ENCODE assay signal across 17 cellular contexts in the genomic region with DNA sequence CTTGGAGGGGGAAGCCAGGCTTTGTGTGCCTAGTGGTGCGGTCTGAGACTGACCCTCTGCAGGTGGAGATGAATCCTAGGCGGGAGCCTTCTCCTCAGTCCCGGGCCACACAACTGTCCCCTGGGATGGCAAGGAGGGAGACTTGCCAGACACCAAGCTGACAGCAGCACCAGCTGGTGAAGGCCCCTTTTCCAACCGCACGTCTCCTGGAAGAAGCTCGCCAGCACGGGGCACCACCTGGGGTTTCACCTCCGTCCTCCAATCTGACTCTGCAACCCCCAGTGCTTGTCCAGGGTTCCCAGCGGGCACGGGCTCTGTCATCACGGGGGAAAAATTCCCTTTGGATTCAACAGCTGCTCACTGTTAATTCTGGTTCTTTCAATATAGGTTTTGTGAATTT. TPM values are rescaled to one million over a fixed set of nuclear protein-coding genes. Genes with fewer than 3 reads are reported as not detected.
DNase-seq lines count a peak whose midpoint lies in the region; TF ChIP-seq lines count a peak whose summit lies in the region.
"Had no signal": no experiment of that assay in that cellular context is flagged by ENCODE, and none has a peak within 500 bp of the region (broad histone marks: within the 10 kb centered on the region; RNA-seq: fewer than 3 reads in every experiment).

No MANE protein-coding gene starts in this region.

- H4K20me1 ChIP-seq in OCI-LY3 (ENCODE audit: insufficient read depth, low read length): no peaks in the 10 kb centered on the region

- DNase-seq in NCI-H2171 treated with DMSO at 0.1 percent for 48 hours (lab: John Stamatoyannopoulos, UW): peak; percentile 7
- no peak for DNase-seq in NCI-H2171 (lab: John Stamatoyannopoulos, UW)
- peak; percentile 40 for DNase-seq in islet precursor cell
- no peak for DNase-seq in tibial nerve (ENCODE audit: low spot score in 2 of 2)
- DNase-seq in NCI-H526 treated with DMSO at 0.1 percent for 48 hours (lab: John Stamatoyannopoulos, UW): no peak
- DNase-seq: AML-193; Caco-2; Calu3; CD4-positive, alpha-beta T cell; CD8-positive, alpha-beta T cell; DMS79 treated with DMSO at 0.1 percent for 48 hours; GF-D8 had no signal

- no peak for TF ChIP-seq POLR2A in tibial nerve (IDR thresholded peaks at IDR 0.05)

- H3K4me2 ChIP-seq in OCI-LY3 (ENCODE audit: low read length): 0 out of 2 replicates have a peak overlapping the region, but pooled peaks have one; percentile 17
- H3K4me2 ChIP-seq: A549 had no signal

- peaks cover 4% of the 10 kb centered on the region; the same call in 1 of the 2 replicates for H3K4me1 ChIP-seq in OCI-LY3 (ENCODE audit: low read length)
- no peaks in the 10 kb centered on the region for H3K4me1 ChIP-seq in tibial nerve
- H3K4me1 ChIP-seq: A549, Caco-2 had no signal

- no peak for TF ChIP-seq CTCF in OCI-LY3 (IDR thresholded peaks at IDR 0.05; ENCODE audit: low read depth, low read length)
- no peak for TF ChIP-seq CTCF in tibial nerve (IDR thresholded peaks at IDR 0.05)

- WGBS in tibial nerve, 2 donors: 85 to 89% methylated on average over 11 of the region's 11 CpGs

- no peak overlapping the region for H3K27ac ChIP-seq in OCI-LY3 (ENCODE audit: low read length)
- no peak overlapping the region for H3K27ac ChIP-seq in tibial nerve
- H3K27ac ChIP-seq: 22Rv1, A549, C4-2B had no signal

- no peak overlapping the region for H2AFZ ChIP-seq in OCI-LY3 (ENCODE audit: low read depth, low read length)

- no peaks in the 10 kb centered on the region for H3K27me3 ChIP-seq in OCI-LY3 (ENCODE audit: low read depth, low read length)
- H3K27me3 ChIP-seq in tibial nerve: no peaks in the 10 kb centered on the region

- no peak overlapping the region for H3K9ac ChIP-seq in OCI-LY3 (ENCODE audit: low read length)

- H3K9me3 ChIP-seq in OCI-LY3 (ENCODE audit: insufficient read depth, low read length) (no peaks in the 10 kb centered on the region), tibial nerve (no peaks in the 10 kb centered on the region)
- H3K9me3 ChIP-seq: A549, Caco-2 had no signal

- H3K79me2 ChIP-seq in OCI-LY3 (ENCODE audit: low read length): no peaks in the 10 kb centered on the region

- no peak for TF ChIP-seq EP300 in tibial nerve (IDR thresholded peaks at IDR 0.05)

- H3K36me3 ChIP-seq in OCI-LY3 (replicated peaks; ENCODE audit: low read depth, low read length) (no peaks in the 10 kb centered on the region), tibial nerve (no peaks in the 10 kb centered on the region)

- H3K4me3 ChIP-seq in OCI-LY3 (ENCODE audit: low read length) (no peak overlapping the region), tibial nerve (no peak overlapping the region)
- H3K4me3 ChIP-seq: A549 had no signal

RNA-seq across cellular contexts. Expression of a gene that starts 34.2 kb away (rescaled TPM):
- total RNA-seq in tibial nerve: 1 to 10 TPM in 1 of 4 donors, under 1 TPM in 1, not detected in 2; 0.42 to 1.3 TPM
- total RNA-seq: A172, Caco-2, Calu3 had no signal

Comparison
In these comparisons a context has a peak if more than half of its experiments do, and no peak if none do; other contexts are left out.
1. DNase-seq: peak in NCI-H2171 treated with DMSO at 0.1 percent for 48 hours (single experiment) and islet precursor cell (single experiment); none in NCI-H2171 (single experiment), tibial nerve (0 of 2) and NCI-H526 treated with DMSO at 0.1 percent for 48 hours (single experiment).